20 cellular contexts compared by ENCODE assay signal in genomic region chr17:5703736-5704135, GRCh38.
DNase-seq lines count a peak whose midpoint lies in the region; ATAC-seq, FAIRE-seq and TF ChIP-seq lines count a peak whose summit lies in the region.
"Had no signal": no experiment of that assay in that cellular context is flagged by ENCODE, and none has a peak within 500 bp of the region (broad histone marks: within the 10 kb centered on the region; RNA-seq: fewer than 3 reads in every experiment).

No MANE protein-coding gene starts in this region.

- no peak overlapping the region for H3K27ac ChIP-seq in GM23338 (ENCODE audit: low read depth)
- peak overlapping the region; percentile 70 for H3K27ac ChIP-seq in HUES48 (ENCODE audit: low read depth, low read length)
- 0 out of 2 replicates have a peak overlapping the region, but pooled peaks have one; percentile 56 for H3K27ac ChIP-seq in H1 (ENCODE audit: low read depth, low read length)
- H3K27ac ChIP-seq: BLaER1 treated with 17β-estradiol and CSF1 and Interleukin-3, amounts not matched to agents 10 nM and 100 nM; HL-60 had no signal

- H3K56ac ChIP-seq in H1 (replicated peaks; ENCODE audit: insufficient read length, low read depth, low read length) = no peak overlapping the region

- H2BK120ac ChIP-seq in H1 (replicated peaks; ENCODE audit: low read depth, low read length) = no peak overlapping the region

- peaks cover 6% of the 10 kb centered on the region; the same call in 1 of the 3 replicates for H3K36me3 Mint-ChIP-seq in GM23338 (ENCODE audit: low read depth)
- no peaks in the 10 kb centered on the region for H3K36me3 Mint-ChIP-seq in nephron progenitor cell (ENCODE audit: low read depth)
- H3K36me3 Mint-ChIP-seq in T-helper 17 cell (ENCODE audit: low read depth) = peaks cover 2% of the 10 kb centered on the region
- H3K36me3 Mint-ChIP-seq: CD4-positive, CD25-positive, alpha-beta regulatory T cell; IgD-negative memory B cell had no signal

- no peak overlapping the region for H3K18ac ChIP-seq in H1 (ENCODE audit: extremely low read depth, low read length)

- H2BK12ac ChIP-seq in H1 (ENCODE audit: low read depth, low read length) = peak overlapping the region; percentile 75

- POLR2A ChIA-PET in H1 (lab: Charles Lee; ENCODE audit: partially characterized antibody) = interaction anchor here (2.1 kb wide), 1 partner anchor 9 kb away, joined by 6 read pairs; no protein-coding TSS in a partner anchor

- H3F3A ChIP-seq in GM23338 (replicated peaks; ENCODE audit: low read depth) = 0 out of 2 replicates have a peak, but pooled peaks cover 3% of the 10 kb centered on the region

- no peaks in the 10 kb centered on the region; the same call in 1 of the 2 replicates for H3K79me1 ChIP-seq in H1 (ENCODE audit: low read depth, low read length)

- no peak overlapping the region for H4K8ac ChIP-seq in H1 (ENCODE audit: extremely low read depth, insufficient read depth, low read length)

- H3K9me3 Mint-ChIP-seq in GM23338 = peaks cover 10% of the 10 kb centered on the region
- H3K9me3 Mint-ChIP-seq in nephron progenitor cell = peaks cover 21% of the 10 kb centered on the region

- 0 out of 2 replicates have a peak overlapping the region, but pooled peaks have one; percentile 82 for H2BK20ac ChIP-seq in H1 (ENCODE audit: low read length)

- H3K4me3 ChIP-seq in GM23338 = no peak overlapping the region
- no peak overlapping the region for H3K4me3 ChIP-seq in HUES48 (ENCODE audit: low read depth, low read length)
- H3K4me3 ChIP-seq in H1 (ENCODE audit: extremely low read depth in 1 of 4, insufficient read depth in 2 of 4, low read depth in 3 of 4, low read length in 4 of 4) = no peak overlapping the region
- H3K4me3 ChIP-seq: BLaER1 treated with 17β-estradiol and CSF1 and Interleukin-3, amounts not matched to agents 10 nM and 100 nM had no signal

- H3K4me1 ChIP-seq in GM23338 (ENCODE audit: insufficient read depth) (peaks cover 30% of the 10 kb centered on the region), HUES48 (ENCODE audit: control insufficient read depth, insufficient read depth, low read length) (peaks cover 42% of the 10 kb centered on the region), H1 (replicated peaks in 1 of 4; ENCODE audit: control insufficient read depth in 3 of 4, insufficient read depth in 4 of 4, low read length in 3 of 4) (peaks cover 13 to 36% (median 23%) of the 10 kb centered on the region in 4 experiments; a peak in 5 of 7 replicates)

- 77% methylated on average over 2 of the region's 2 CpGs; no CpG with 5 or more reads in 1 of the 2 experiments for WGBS in H1 (ENCODE audit: extremely low coverage in 1 of 2, insufficient coverage in 1 of 2, insufficient read length in 1 of 2, insufficient replicate concordance in 2 of 2, low coverage in 1 of 2, low lambda C conversion rate in 2 of 2, missing lambda C conversion rate in 1 of 2), 2 experiments

- no peaks in the 10 kb centered on the region for H4K20me1 ChIP-seq in GM23338 (replicated peaks; ENCODE audit: insufficient read depth)
- H4K20me1 ChIP-seq in H1 (replicated peaks in 1 of 2; ENCODE audit: control insufficient read depth in 1 of 2, insufficient read depth in 2 of 2, low read length in 2 of 2) = no peaks in the 10 kb centered on the region
- H4K20me1 ChIP-seq: BLaER1 treated with 17β-estradiol and CSF1 and Interleukin-3, amounts not matched to agents 10 nM and 100 nM had no signal

- H3K23ac ChIP-seq in H1 (ENCODE audit: insufficient read length) = no peak overlapping the region

- H3K4ac ChIP-seq in H1 (replicated peaks; ENCODE audit: insufficient read length, low read depth, low read length) = no peak overlapping the region

- H2BK5ac ChIP-seq in H1 (ENCODE audit: low read depth, low read length) = no peak overlapping the region

- H3K9me2 ChIP-seq in GM23338 (ENCODE audit: insufficient read depth) = no peaks in the 10 kb centered on the region

- FAIRE-seq in H1 (lab: Jason Lieb, UNC) = no peak
- FAIRE-seq: G401.6, GM12891 had no signal

- no peak for TF ChIP-seq POLR2A in H1 (IDR thresholded peaks at IDR 0.05; ENCODE audit: control extremely low read depth in 1 of 2, low read depth in 2 of 2, low read length in 2 of 2)

- peak overlapping the region; percentile 84 for H2BK15ac ChIP-seq in H1 (ENCODE audit: low read length)

- H3K23me2 ChIP-seq in H1 (ENCODE audit: low read depth, low read length) = no peaks in the 10 kb centered on the region

- H3K4me3 Mint-ChIP-seq in GM23338 (no peak overlapping the region), nephron progenitor cell (no peak overlapping the region), T-helper 17 cell (no peak overlapping the region)
- H3K4me3 Mint-ChIP-seq: CD4-positive, CD25-positive, alpha-beta regulatory T cell; IgD-negative memory B cell had no signal

- TF ChIP-seq CTCF in GM23338 (conservative IDR thresholded peaks at IDR 0.05; ENCODE audit: low read depth in 2 of 2) (no peak), H1 (IDR thresholded peaks at IDR 0.05; ENCODE audit: control extremely low read depth in 1 of 3, insufficient read depth in 1 of 3, low read depth in 1 of 3, low read length in 3 of 3) (no peak), nephron progenitor cell (IDR thresholded peaks at IDR 0.05) (no peak)

- H3K36me3 ChIP-seq in GM23338 (ENCODE audit: insufficient read depth) = no peaks in the 10 kb centered on the region
- H3K36me3 ChIP-seq in HUES48 (ENCODE audit: control insufficient read depth, insufficient read depth, low read length) = no peaks in the 10 kb centered on the region
- no peaks in the 10 kb centered on the region for H3K36me3 ChIP-seq in H1 (ENCODE audit: control insufficient read depth in 2 of 4, insufficient read depth in 4 of 4, low read length in 3 of 4)
- H3K36me3 ChIP-seq: BLaER1 treated with 17β-estradiol and CSF1 and Interleukin-3, amounts not matched to agents 10 nM and 100 nM had no signal

- no peak overlapping the region for H2AK5ac ChIP-seq in H1 (ENCODE audit: low read depth, low read length)

- H4K5ac ChIP-seq in H1 (ENCODE audit: insufficient read length, low read depth, low read length) = no peak overlapping the region

- no peak overlapping the region for H3K14ac ChIP-seq in H1 (ENCODE audit: insufficient read length)

- H3K4me2 ChIP-seq in GM23338 (no peak overlapping the region), H1 (ENCODE audit: insufficient read depth in 1 of 2, low read depth in 2 of 2, low read length in 2 of 2) (no peak overlapping the region)
- H3K4me2 ChIP-seq: BLaER1 treated with 17β-estradiol and CSF1 and Interleukin-3, amounts not matched to agents 10 nM and 100 nM had no signal

- TF ChIP-seq EP300 in H1 (IDR thresholded peaks at IDR 0.05; ENCODE audit: borderline replicate concordance in 1 of 2, low read depth in 2 of 2, low read length in 2 of 2) = no peak

- H3K9ac ChIP-seq in HUES48 (ENCODE audit: low read depth, low read length) (no peak overlapping the region), H1 (replicated peaks in 1 of 4; ENCODE audit: extremely low read depth in 1 of 4, low read depth in 3 of 4, low read length in 3 of 4) (no peak overlapping the region)
- H3K9ac ChIP-seq: BLaER1 treated with 17β-estradiol and CSF1 and Interleukin-3, amounts not matched to agents 10 nM and 100 nM had no signal

- H3K27ac Mint-ChIP-seq in GM23338 (no peak overlapping the region), nephron progenitor cell (peak overlapping the region; percentile 17), T-helper 17 cell (no peak overlapping the region)
- H3K27ac Mint-ChIP-seq: CD4-positive, CD25-positive, alpha-beta regulatory T cell had no signal

- CTCF ChIA-PET in H1 (lab: Charles Lee; ENCODE audit: partially characterized antibody) = interaction anchor here (0.5 to 3.1 kb wide), 13 partner anchors 11 to 718 kb away, joined by 3 to 15 read pairs (median 5); no protein-coding TSS in a partner anchor

- H2AFZ ChIP-seq in GM23338 (no peak overlapping the region), H1 (ENCODE audit: low read length) (no peak overlapping the region)

- H3K4me1 Mint-ChIP-seq in GM23338 = peaks cover 42% of the 10 kb centered on the region
- peaks cover 64% of the 10 kb centered on the region for H3K4me1 Mint-ChIP-seq in nephron progenitor cell
- H3K4me1 Mint-ChIP-seq in T-helper 17 cell = no peaks in the 10 kb centered on the region
- H3K4me1 Mint-ChIP-seq: CD4-positive, CD25-positive, alpha-beta regulatory T cell had no signal

- H3K9me3 ChIP-seq in HUES48 (ENCODE audit: control insufficient read depth, insufficient read depth, low read length) (no peaks in the 10 kb centered on the region), H1 (ENCODE audit: insufficient read depth in 2 of 2, low read depth in 1 of 2, low read length in 1 of 2) (peaks cover 0 to 6% of the 10 kb centered on the region in 2 experiments; a peak in 1 of 4 replicates), T-helper 17 cell (ENCODE audit: control insufficient read depth, low read length, poor library complexity, severe bottlenecking) (no peaks in the 10 kb centered on the region)

- peaks cover 5% of the 10 kb centered on the region for H3K27me3 Mint-ChIP-seq in GM23338 (ENCODE audit: insufficient read depth, low read depth, poor library complexity)
- H3K27me3 Mint-ChIP-seq in nephron progenitor cell (ENCODE audit: low read depth, poor library complexity) = peaks cover 5% of the 10 kb centered on the region
- peaks cover 45% of the 10 kb centered on the region for H3K27me3 Mint-ChIP-seq in T-helper 17 cell

- H3K27me3 ChIP-seq in GM23338 (ENCODE audit: insufficient read depth) (no peaks in the 10 kb centered on the region), HUES48 (ENCODE audit: control insufficient read depth, insufficient read depth, low read length) (no peaks in the 10 kb centered on the region), H1 (replicated peaks in 1 of 4; ENCODE audit: control insufficient read depth in 3 of 4, extremely low read depth in 1 of 4, insufficient read depth in 3 of 4, low read length in 3 of 4) (no peaks in the 10 kb centered on the region)
- H3K27me3 ChIP-seq: BLaER1 treated with 17β-estradiol and CSF1 and Interleukin-3, amounts not matched to agents 10 nM and 100 nM had no signal

- no peaks in the 10 kb centered on the region for H3K79me2 ChIP-seq in GM23338 (replicated peaks; ENCODE audit: insufficient read depth)
- no peaks in the 10 kb centered on the region for H3K79me2 ChIP-seq in H1 (ENCODE audit: control insufficient read depth in 1 of 2, insufficient read depth in 2 of 2, low read length in 2 of 2)

- no peak for TF ChIP-seq RAD21 in H1 (IDR thresholded peaks at IDR 0.05 in 1 of 2, conservative IDR thresholded peaks at IDR 0.05 in 1 of 2; ENCODE audit: low read depth in 2 of 2, low read length in 2 of 2)

- no peak overlapping the region for H4K91ac ChIP-seq in H1 (replicated peaks; ENCODE audit: insufficient read length, low read length)

- ATAC-seq in GM23338 (no peak), T-helper 17 cell (no peak), HG02763 (IDR thresholded peaks at IDR 0.05; ENCODE audit: unreplicated experiment) (no peak), left lobe of liver (no peak)

- DNase-seq in GM23338 (ENCODE audit: low spot score) (peak; percentile 1), H1 (ENCODE audit: low read depth in 1 of 2, low spot score in 2 of 2) (no peak), nephron progenitor cell (no peak), T-helper 17 cell (no peak), left lobe of liver (ENCODE audit: low spot score) (no peak), D341Med (ENCODE audit: low spot score) (no peak)
- DNase-seq: ACHN; CD4-positive, CD25-positive, alpha-beta regulatory T cell; DMS 273 treated with DMSO at 0.1 percent for 48 hours; DMS79 treated with DMSO at 0.1 percent for 48 hours; EL; GOT3; HCEC 1CT had no signal
